ENCODE assay signal across 8 cellular contexts in genomic region chr12:76020731-76021672, GRCh38. TPM values are rescaled to one million over a fixed set of nuclear protein-coding genes. Genes with fewer than 3 reads are reported as not detected.
A peak's percentile ranks its signal among the peaks of the same experiment; 100 is the strongest.
DNase-seq lines count a peak whose midpoint lies in the region; ATAC-seq and TF ChIP-seq lines count a peak whose summit lies in the region.

No MANE protein-coding gene starts in this region.

- intact Hi-C loops in CD4-positive, alpha-beta memory T cell (cut with micrococcal nuclease): loop anchor here (1.0 to 2.0 kb wide), 5 partner anchors 10 to 86 kb away; partner anchors contain the start of genes NAP1L1 and PHLDA1

- H3K27ac Mint-ChIP-seq in CD4-positive, alpha-beta memory T cell: peak overlapping the region; percentile 95 to 99 (median 97)

- POLR2A ChIA-PET in CD4-positive, alpha-beta memory T cell (lab: Charles Lee; ENCODE audit: partially characterized antibody): interaction anchor here (0.6 to 5.1 kb wide), 19 partner anchors 10 to 536 kb away, joined by 3 to 195 read pairs (median 4); partner anchors contain the start of genes KRR1, NAP1L1 and PHLDA1

- H3K9me3 ChIP-seq in CD4-positive, alpha-beta memory T cell (ENCODE audit: control insufficient read depth in 1 of 2, low read length in 2 of 2): no peaks in the 10 kb centered on the region

- no peaks in the 10 kb centered on the region for H3K36me3 ChIP-seq in CD4-positive, alpha-beta memory T cell (ENCODE audit: insufficient read depth, low read length)

- CTCF ChIA-PET in CD4-positive, alpha-beta memory T cell (lab: Charles Lee; ENCODE audit: partially characterized antibody): interaction anchor here (0.8 to 4.1 kb wide), 6 partner anchors 10 to 494 kb away, joined by 3 to 42 read pairs (median 3); partner anchors contain the start of gene PHLDA1

- TF ChIP-seq CTCF in foreskin keratinocyte (conservative IDR thresholded peaks at IDR 0.05): no peak

- no peaks in the 10 kb centered on the region for H3K27me3 ChIP-seq in CD4-positive, alpha-beta memory T cell (ENCODE audit: insufficient read depth, low read length)
- H3K27me3 ChIP-seq in foreskin keratinocyte: no peaks in the 10 kb centered on the region

- H3K27me3 Mint-ChIP-seq in CD4-positive, alpha-beta memory T cell: no peaks in the 10 kb centered on the region

- peak; percentile 79 to 90 (median 82) for DNase-seq in CD4-positive, alpha-beta memory T cell
- DNase-seq in NCI-H2029 (lab: John Stamatoyannopoulos, UW) (peak; percentile 54), activated T-cell treated with anti-CD3 and anti-CD28 coated beads for 48 hours (ENCODE audit: low read depth) (peak; percentile 56), foreskin keratinocyte (peak; percentile 94 to 97), NCI-H187 treated with DMSO at 0.1 percent for 48 hours (lab: John Stamatoyannopoulos, UW) (no peak), SHP77 treated with DMSO at 0.1 percent for 48 hours (lab: John Stamatoyannopoulos, UW) (no peak)
- peak; percentile 83 for DNase-seq in stimulated activated CD4-positive, alpha-beta T cell treated with anti-CD3 and anti-CD28 coated beads, Interleukin-1b, Interleukin-23, amount 100 ng/mL, for 48 hours

- H3K27ac ChIP-seq in CD4-positive, alpha-beta memory T cell (ENCODE audit: low read depth, low read length): peak overlapping the region; percentile 77
- peak overlapping the region; percentile 51 for H3K27ac ChIP-seq in foreskin keratinocyte

- no peak overlapping the region for H3K4me3 ChIP-seq in CD4-positive, alpha-beta memory T cell (ENCODE audit: low read length in 2 of 2)

- peaks cover 26% of the 10 kb centered on the region for H3K4me1 ChIP-seq in CD4-positive, alpha-beta memory T cell (ENCODE audit: insufficient read depth, low read length)
- peaks cover 49% of the 10 kb centered on the region for H3K4me1 ChIP-seq in foreskin keratinocyte

- ATAC-seq in GM21737 (IDR thresholded peaks at IDR 0.05; ENCODE audit: unreplicated experiment) (peak; percentile 54), foreskin keratinocyte (peak; percentile 85)

- peak overlapping the region; percentile 38 to 81 (median 56) for H3K4me3 Mint-ChIP-seq in CD4-positive, alpha-beta memory T cell

- H3K4me1 Mint-ChIP-seq in CD4-positive, alpha-beta memory T cell: peaks cover 18 to 45% (median 34%) of the 10 kb centered on the region in 4 donors

- H3K9me3 Mint-ChIP-seq in CD4-positive, alpha-beta memory T cell: no peaks in the 10 kb centered on the region

- H3K36me3 Mint-ChIP-seq in CD4-positive, alpha-beta memory T cell: no peaks in the 10 kb centered on the region

RNA-seq across cellular contexts. Expression of gene PHLDA1, which starts 10.6 kb away (rescaled TPM):
- total RNA-seq in CD4-positive, alpha-beta memory T cell: 1 to 10 TPM; 8.2 to 8.5 TPM
- polyA plus RNA-seq in CD4-positive, alpha-beta memory T cell: 1 to 10 TPM; 1.3 to 2.3 TPM
- total RNA-seq in foreskin keratinocyte: 126 and 138 TPM in 2 replicates
- polyA plus RNA-seq in foreskin keratinocyte: 80.4 and 82.7 TPM in 2 replicates

Comparison
In these comparisons a context has a peak if more than half of its experiments do, and no peak if none do; other contexts are left out.
1. DNase-seq: peak in CD4-positive, alpha-beta memory T cell (5 of 5), NCI-H2029 (single experiment), activated T-cell treated with anti-CD3 and anti-CD28 coated beads for 48 hours (single experiment), foreskin keratinocyte (2 of 2) and stimulated activated CD4-positive, alpha-beta T cell treated with anti-CD3 and anti-CD28 coated beads, Interleukin-1b, Interleukin-23, amount 100 ng/mL, for 48 hours (single experiment); none in NCI-H187 treated with DMSO at 0.1 percent for 48 hours (single experiment) and SHP77 treated with DMSO at 0.1 percent for 48 hours (single experiment).
2. RNA of gene PHLDA1, which starts 10.6 kb away (total RNA-seq): 126 to 138 TPM in foreskin keratinocyte; 8.2 to 8.5 TPM in CD4-positive, alpha-beta memory T cell; every median in the first group is over 10 times any median in the second.